In the genomic region with DNA sequence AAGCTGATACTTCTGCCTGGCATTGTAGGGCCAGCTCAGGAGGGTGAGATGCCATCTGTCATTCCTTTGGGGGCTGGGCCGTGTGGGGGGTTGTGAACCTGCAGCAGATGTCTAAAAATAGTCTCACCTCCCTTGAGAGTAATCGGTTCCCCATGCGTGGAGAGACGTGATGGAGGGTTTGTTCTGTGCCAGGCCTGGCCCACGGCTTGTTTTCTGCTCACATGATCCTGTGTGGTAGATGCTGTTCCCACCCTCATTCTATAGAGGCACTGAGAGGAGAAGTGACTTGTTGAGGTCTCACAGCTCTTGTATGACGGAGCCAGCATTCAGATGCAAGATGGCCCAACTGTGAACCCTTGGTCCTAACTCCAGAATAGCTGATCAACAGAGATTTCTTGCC, we compare ENCODE assay signal across 11 cellular contexts. TPM values are rescaled to one million over a fixed set of nuclear protein-coding genes. Genes with fewer than 3 reads are reported as not detected.
DNase-seq lines count a peak whose midpoint lies in the region; ATAC-seq and TF ChIP-seq lines count a peak whose summit lies in the region.
"Had no signal": no experiment of that assay in that cellular context is flagged by ENCODE, and none has a peak within 500 bp of the region (broad histone marks: within the 10 kb centered on the region; RNA-seq: fewer than 3 reads in every experiment).

No MANE protein-coding gene starts in this region.

- H2AFZ ChIP-seq in SU-DHL-6 (ENCODE audit: low read depth, low read length, severe bottlenecking): no peak overlapping the region

- H3K27ac Mint-ChIP-seq in T-helper 1 cell treated with Interleukin-12 subunit alpha and Interleukin-12 subunit beta and Interleukin-4 antibody, amounts not matched to agents 30 μg/mL and 1 μg/mL, for 36 hours: no peak overlapping the region
- H3K27ac Mint-ChIP-seq in naive B cell: peak overlapping the region; percentile 95 to 100 (median 100)

- H3K9me2 ChIP-seq in SU-DHL-6 (replicated peaks; ENCODE audit: insufficient read depth, low read length): no peaks in the 10 kb centered on the region

- H3K36me3 Mint-ChIP-seq in T-helper 1 cell treated with Interleukin-12 subunit alpha and Interleukin-12 subunit beta and Interleukin-4 antibody, amounts not matched to agents 30 μg/mL and 1 μg/mL, for 36 hours (ENCODE audit: low read depth): peaks cover 38% of the 10 kb centered on the region
- peaks cover 42 to 54% of the 10 kb centered on the region in 2 donors for H3K36me3 Mint-ChIP-seq in naive B cell

- no peak for DNase-seq in T-helper 1 cell
- peak; percentile 89 for DNase-seq in naive B cell
- no peak for DNase-seq in NCI-H446 treated with DMSO at 0.1 percent for 48 hours (lab: John Stamatoyannopoulos, UW)
- DNase-seq in stimulated activated naive CD4-positive, alpha-beta T cell treated with Interleukin-2 at 50 U/mL for 16 hours (lab: John Stamatoyannopoulos, UW): no peak
- no peak for DNase-seq in glomerular visceral epithelial cell (ENCODE audit: extremely low spot score)
- DNase-seq: foreskin melanocyte, left cardiac atrium had no signal

- H3K4me3 ChIP-seq in SU-DHL-6 (ENCODE audit: insufficient read depth, low read length, poor library complexity, severe bottlenecking): peak overlapping the region; percentile 89

- H3K27me3 ChIP-seq in SU-DHL-6 (ENCODE audit: low read length): no peaks in the 10 kb centered on the region

- peak; percentile 40 for TF ChIP-seq POLR2A in GM19193 (IDR thresholded peaks at IDR 0.05; ENCODE audit: extremely low read depth, insufficient read depth, insufficient read length)

- H3K4me3 Mint-ChIP-seq in T-helper 1 cell treated with Interleukin-12 subunit alpha and Interleukin-12 subunit beta and Interleukin-4 antibody, amounts not matched to agents 30 μg/mL and 1 μg/mL, for 36 hours: peak overlapping the region; percentile 77
- H3K4me3 Mint-ChIP-seq in naive B cell: peak overlapping the region; percentile 79 to 99 (median 94)

- no peaks in the 10 kb centered on the region for H3K9me3 Mint-ChIP-seq in T-helper 1 cell treated with Interleukin-12 subunit alpha and Interleukin-12 subunit beta and Interleukin-4 antibody, amounts not matched to agents 30 μg/mL and 1 μg/mL, for 36 hours
- peaks cover 0 to 3% (median 0%) of the 10 kb centered on the region in 7 donors for H3K9me3 Mint-ChIP-seq in naive B cell

- H3K9me3 ChIP-seq in SU-DHL-6 (ENCODE audit: insufficient read depth, low read length): no peaks in the 10 kb centered on the region

- H3K4me2 ChIP-seq in SU-DHL-6 (ENCODE audit: low read depth, low read length, poor library complexity, severe bottlenecking): peak overlapping the region; percentile 93

- TF ChIP-seq CTCF in SU-DHL-6 (IDR thresholded peaks at IDR 0.05; ENCODE audit: insufficient read depth, low read length, poor library complexity, severe bottlenecking): no peak

- peaks cover 85% of the 10 kb centered on the region for H3K79me2 ChIP-seq in SU-DHL-6 (ENCODE audit: insufficient read depth, low read length)

- peak overlapping the region; percentile 85 for H3K9ac ChIP-seq in SU-DHL-6 (ENCODE audit: low read length)

- H3F3A ChIP-seq in SU-DHL-6 (ENCODE audit: insufficient read depth): peaks cover 89% of the 10 kb centered on the region

- H3K4me1 Mint-ChIP-seq in T-helper 1 cell treated with Interleukin-12 subunit alpha and Interleukin-12 subunit beta and Interleukin-4 antibody, amounts not matched to agents 30 μg/mL and 1 μg/mL, for 36 hours (ENCODE audit: low read depth): peaks cover 59% of the 10 kb centered on the region
- H3K4me1 Mint-ChIP-seq in naive B cell: peaks cover 63 to 84% (median 80%) of the 10 kb centered on the region in 3 donors

- H3K27ac ChIP-seq in SU-DHL-6 (ENCODE audit: low read depth, low read length): peak overlapping the region; percentile 98
- H3K27ac ChIP-seq: HL-60 had no signal

- peak; percentile 64 to 65 for ATAC-seq in naive B cell (ENCODE audit: low read depth in 2 of 2)
- ATAC-seq: left cardiac atrium had no signal

- peaks cover 5% of the 10 kb centered on the region; the same call in 1 of the 2 replicates for H4K20me1 ChIP-seq in SU-DHL-6 (ENCODE audit: low read depth, low read length)

- peaks cover 3% of the 10 kb centered on the region for H3K27me3 Mint-ChIP-seq in T-helper 1 cell treated with Interleukin-12 subunit alpha and Interleukin-12 subunit beta and Interleukin-4 antibody, amounts not matched to agents 30 μg/mL and 1 μg/mL, for 36 hours (ENCODE audit: low read depth)
- H3K27me3 Mint-ChIP-seq in naive B cell: no peaks in the 10 kb centered on the region

- peaks cover 51% of the 10 kb centered on the region for H3K36me3 ChIP-seq in SU-DHL-6 (ENCODE audit: low read length)

RNA-seq across cellular contexts. Expression of a gene that starts 4.6 kb away (rescaled TPM):
- polyA plus RNA-seq in naive B cell (ENCODE audit: low read depth in 6 of 6): 100 to 1,000 TPM; 646 to 909 (median 752) TPM
